In genomic region chr2:237435844-237436590, GRCh38 we compare ENCODE assay signal across 10 cellular contexts. TPM values are rescaled to one million over a fixed set of nuclear protein-coding genes. Genes with fewer than 3 reads are reported as not detected.
DNase-seq lines count a peak whose midpoint lies in the region; ATAC-seq and TF ChIP-seq lines count a peak whose summit lies in the region.
"Had no signal": no experiment of that assay in that cellular context is flagged by ENCODE, and none has a peak within 500 bp of the region (broad histone marks: within the 10 kb centered on the region; RNA-seq: fewer than 3 reads in every experiment).

No MANE protein-coding gene starts in this region.

- DNase-seq in activated CD4-positive, alpha-beta T cell treated with anti-CD3 and anti-CD28 coated beads for 36 hours: peak; percentile 24
- no peak for DNase-seq in activated CD4-positive, alpha-beta T cell treated with anti-CD3 and anti-CD28 coated beads, Interleukin-2, amount 50 U/mL, for 48 hours
- peak; percentile 46 for DNase-seq in kidney glomerular epithelial cell (lab: John Stamatoyannopoulos, UW)
- peak; percentile 47 for DNase-seq in testis
- no peak for DNase-seq in midbrain (lab: John Stamatoyannopoulos, UW)
- no peak for DNase-seq in NCI-H2081 (lab: John Stamatoyannopoulos, UW)
- DNase-seq: MV-4-11 had no signal

- no peak for TF ChIP-seq POLR2A in testis (IDR thresholded peaks at IDR 0.05)

- H3K27ac ChIP-seq in angular gyrus (ENCODE audit: low read depth, low read length): peak overlapping the region; percentile 63
- peak overlapping the region; percentile 35 to 85 for H3K27ac ChIP-seq in testis

- no peaks in the 10 kb centered on the region for H3K27me3 Mint-ChIP-seq in activated CD4-positive, alpha-beta T cell treated with anti-CD3 and anti-CD28 coated beads for 36 hours

- peaks cover 8% of the 10 kb centered on the region for H3K9me3 Mint-ChIP-seq in activated CD4-positive, alpha-beta T cell treated with anti-CD3 and anti-CD28 coated beads for 36 hours (ENCODE audit: low read depth)

- no peak overlapping the region for H3K4me3 ChIP-seq in testis

- H3K4me1 Mint-ChIP-seq in activated CD4-positive, alpha-beta T cell treated with anti-CD3 and anti-CD28 coated beads for 36 hours: peaks cover 97% of the 10 kb centered on the region

- peaks cover 22% of the 10 kb centered on the region for H3K4me1 ChIP-seq in testis

- WGBS in testis, 2 donors: 47 to 71% methylated on average over 8 to 10 of the region's 10 CpGs

- no peak overlapping the region for H3K4me3 Mint-ChIP-seq in activated CD4-positive, alpha-beta T cell treated with anti-CD3 and anti-CD28 coated beads for 36 hours

- H3K9me3 ChIP-seq in testis: no peaks in the 10 kb centered on the region

- H3K27me3 ChIP-seq in testis: no peaks in the 10 kb centered on the region

- H3K36me3 Mint-ChIP-seq in activated CD4-positive, alpha-beta T cell treated with anti-CD3 and anti-CD28 coated beads for 36 hours (ENCODE audit: low read depth): peaks cover 16% of the 10 kb centered on the region

- no peak for TF ChIP-seq CTCF in testis (IDR thresholded peaks at IDR 0.05)

- intact Hi-C loops in activated CD4-positive, alpha-beta T cell treated with anti-CD3 and anti-CD28 coated beads for 36 hours (cut with DNase I, micrococcal nuclease): loop anchor here in 1 of 2 experiments (10.0 kb wide), 1 partner anchor 881 kb away; no protein-coding TSS in a partner anchor
- intact Hi-C loops in testis (cut with DNase I; ENCODE audit: low total_unique reads): no loop called here

- POLR2A ChIA-PET in activated CD4-positive, alpha-beta T cell treated with anti-CD3 and anti-CD28 coated beads for 36 hours (lab: Charles Lee): interaction anchor here (0.6 kb wide), 1 partner anchor 261 kb away, joined by 3 read pairs; no protein-coding TSS in a partner anchor

- CTCF ChIA-PET in activated CD4-positive, alpha-beta T cell treated with anti-CD3 and anti-CD28 coated beads for 36 hours (lab: Charles Lee): interaction anchor here (0.8 to 8.0 kb wide), 2 partner anchors 10 to 15 kb away, joined by 3 to 70 read pairs; no protein-coding TSS in a partner anchor

- ATAC-seq in activated CD4-positive, alpha-beta T cell treated with anti-CD3 and anti-CD28 coated beads for 36 hours: no peak
- no peak for ATAC-seq in GM19324 (IDR thresholded peaks at IDR 0.05; ENCODE audit: low FRiP score, unreplicated experiment)
- ATAC-seq: left lobe of liver had no signal

- no peaks in the 10 kb centered on the region for H3K36me3 ChIP-seq in testis (ENCODE audit: low read depth, missing control alignments)

- H3K27ac Mint-ChIP-seq in activated CD4-positive, alpha-beta T cell treated with anti-CD3 and anti-CD28 coated beads for 36 hours: peak overlapping the region; percentile 95

RNA-seq across cellular contexts. Expression of gene COL6A3, which starts 22.1 kb away (rescaled TPM):
- total RNA-seq in activated CD4-positive, alpha-beta T cell treated with anti-CD3 and anti-CD28 coated beads for 36 hours: 10 to 100 TPM; 29.9 to 36.4 TPM
- 10 to 100 TPM; 35.1 to 74.1 TPM for total RNA-seq in testis
- polyA plus RNA-seq in testis (ENCODE audit: insufficient read depth, low read depth, low replicate concordance): 93.1 TPM

RNA-seq across cellular contexts. Expression of gene MLPH, which starts 51.0 kb away (rescaled TPM):
- total RNA-seq in activated CD4-positive, alpha-beta T cell treated with anti-CD3 and anti-CD28 coated beads for 36 hours: 1 to 10 TPM in 1 of 2 experiments, under 1 TPM in 1; 0.82 to 1.2 TPM
- total RNA-seq in testis: 1 to 10 TPM; 6.5 to 7.4 TPM
- 5.5 TPM for polyA plus RNA-seq in testis (ENCODE audit: insufficient read depth, low read depth, low replicate concordance)

Comparison
In these comparisons a context has a peak if more than half of its experiments do, and no peak if none do; other contexts are left out.
1. DNase-seq: peak in activated CD4-positive, alpha-beta T cell treated with anti-CD3 and anti-CD28 coated beads for 36 hours (single experiment), kidney glomerular epithelial cell (single experiment) and testis (single experiment); none in activated CD4-positive, alpha-beta T cell treated with anti-CD3 and anti-CD28 coated beads, Interleukin-2, amount 50 U/mL, for 48 hours (0 of 2), midbrain (single experiment) and NCI-H2081 (0 of 2).